ENCODE assay signal across 8 cellular contexts in genomic region chr19:35153701-35154534, GRCh38. TPM values are rescaled to one million over a fixed set of nuclear protein-coding genes. Genes with fewer than 3 reads are reported as not detected.
DNase-seq lines count a peak whose midpoint lies in the region; ATAC-seq and TF ChIP-seq lines count a peak whose summit lies in the region.

No MANE protein-coding gene starts in this region.

- no peaks in the 10 kb centered on the region for H3K27me3 ChIP-seq in Loucy (ENCODE audit: insufficient read depth, low read length, poor library complexity, severe bottlenecking)
- no peaks in the 10 kb centered on the region for H3K27me3 ChIP-seq in naive thymus-derived CD4-positive, alpha-beta T cell (ENCODE audit: control insufficient read depth in 2 of 2, insufficient read depth in 2 of 2, low read length in 2 of 2)

- no peaks in the 10 kb centered on the region for H3F3A ChIP-seq in Loucy (ENCODE audit: low read depth)

- TF ChIP-seq CTCF in GM12865 (IDR thresholded peaks at IDR 0.05; ENCODE audit: insufficient read depth, low read depth, low read length, missing control alignments) (peak; percentile 71), Loucy (conservative IDR thresholded peaks at IDR 0.05; ENCODE audit: low read length) (peak; percentile 63)

- intact Hi-C loops in naive thymus-derived CD4-positive, alpha-beta T cell (cut with micrococcal nuclease), result loop anchor here (1.0 to 2.0 kb wide), 7 partner anchors 11 to 114 kb away; partner anchors contain the start of genes FXYD7 (in 1 of the 2) and USF2 (in 1 of the 2)

- DNase-seq in GM12865 (ENCODE audit: low read depth), result peak; percentile 68
- DNase-seq in activated CD4-positive, alpha-beta T cell treated with anti-CD3 and anti-CD28 coated beads, Interleukin-2, amount 50 U/mL, for 4 hours, result peak; percentile 75
- DNase-seq in effector memory CD8-positive, alpha-beta T cell, result peak; percentile 62 to 67 (median 64)
- DNase-seq in naive thymus-derived CD4-positive, alpha-beta T cell, result peak; percentile 56 to 80 (median 71)
- DNase-seq in stimulated activated naive CD4-positive, alpha-beta T cell treated with Interleukin-2 at 50 U/mL for 16 hours (lab: John Stamatoyannopoulos, UW), result peak; percentile 70

- peak overlapping the region; percentile 98 to 99 for H3K27ac Mint-ChIP-seq in effector memory CD8-positive, alpha-beta T cell
- peak overlapping the region; percentile 96 to 99 (median 99) for H3K27ac Mint-ChIP-seq in naive thymus-derived CD4-positive, alpha-beta T cell

- CTCF ChIA-PET in naive thymus-derived CD4-positive, alpha-beta T cell (lab: Charles Lee), result interaction anchor here (0.6 to 2.8 kb wide), 16 partner anchors 8 to 883 kb away, joined by 3 to 45 read pairs (median 4); partner anchors contain the start of genes FXYD7 and LGI4

- H3K79me2 ChIP-seq in Loucy (ENCODE audit: insufficient read depth, low read length), result peaks cover 40% of the 10 kb centered on the region

- H3K4me3 Mint-ChIP-seq in effector memory CD8-positive, alpha-beta T cell, result peak overlapping the region; percentile 99 to 100
- H3K4me3 Mint-ChIP-seq in naive thymus-derived CD4-positive, alpha-beta T cell, result peak overlapping the region; percentile 98 to 100 (median 99)

- peak overlapping the region; percentile 90 for H2AFZ ChIP-seq in Loucy (ENCODE audit: low read length)

- ATAC-seq in effector memory CD8-positive, alpha-beta T cell (replicated peaks), result peak; percentile 65
- ATAC-seq in naive thymus-derived CD4-positive, alpha-beta T cell, result peak; percentile 80
- ATAC-seq in HG02642 (IDR thresholded peaks at IDR 0.05; ENCODE audit: poor library complexity, unreplicated experiment) (no peak), GM21528 (IDR thresholded peaks at IDR 0.05; ENCODE audit: low FRiP score, unreplicated experiment) (no peak)

- peaks cover 35 to 49% of the 10 kb centered on the region in 2 donors for H3K4me1 Mint-ChIP-seq in effector memory CD8-positive, alpha-beta T cell (ENCODE audit: low read depth in 2 of 2)
- H3K4me1 Mint-ChIP-seq in naive thymus-derived CD4-positive, alpha-beta T cell, result peaks cover 38 to 54% (median 49%) of the 10 kb centered on the region in 7 donors

- H3K4me2 ChIP-seq in Loucy (ENCODE audit: low read depth, low read length, poor library complexity, severe bottlenecking), result peak overlapping the region; percentile 100

- H3K4me3 ChIP-seq in GM12865 (ENCODE audit: low read depth, low read length) (peak overlapping the region; percentile 96), Loucy (ENCODE audit: low read length, poor library complexity, severe bottlenecking) (peak overlapping the region; percentile 87)
- peak overlapping the region; percentile 93 for H3K4me3 ChIP-seq in naive thymus-derived CD4-positive, alpha-beta T cell (ENCODE audit: low read length)

- peaks cover 34% of the 10 kb centered on the region for H4K20me1 ChIP-seq in Loucy (ENCODE audit: insufficient read depth, low read length, poor library complexity, severe bottlenecking)

- H3K36me3 Mint-ChIP-seq in effector memory CD8-positive, alpha-beta T cell (ENCODE audit: insufficient read depth), result peaks cover 43% of the 10 kb centered on the region
- peaks cover 4 to 27% (median 26%) of the 10 kb centered on the region in 5 donors for H3K36me3 Mint-ChIP-seq in naive thymus-derived CD4-positive, alpha-beta T cell

- POLR2A ChIA-PET in naive thymus-derived CD4-positive, alpha-beta T cell (lab: Charles Lee), result interaction anchor here (0.5 to 6.1 kb wide), 25 partner anchors 9 to 309 kb away, joined by 3 to 74 read pairs (median 5); partner anchors contain the start of gene FXYD7

- peaks cover 31% of the 10 kb centered on the region for H3K4me1 ChIP-seq in Loucy (ENCODE audit: insufficient read depth, low read length, poor library complexity, severe bottlenecking)
- H3K4me1 ChIP-seq in naive thymus-derived CD4-positive, alpha-beta T cell (ENCODE audit: control insufficient read depth in 2 of 2, insufficient read depth in 2 of 2, low read length in 2 of 2), result peaks cover 23 to 32% of the 10 kb centered on the region in 2 donors

- H3K9me3 ChIP-seq in Loucy (ENCODE audit: insufficient read depth, low read depth, low read length), result no peaks in the 10 kb centered on the region
- H3K9me3 ChIP-seq in naive thymus-derived CD4-positive, alpha-beta T cell (ENCODE audit: control insufficient read depth in 2 of 3, low read length in 3 of 3), result no peaks in the 10 kb centered on the region

- H3K27me3 Mint-ChIP-seq in effector memory CD8-positive, alpha-beta T cell, result no peaks in the 10 kb centered on the region
- peaks cover 0 to 5% (median 0%) of the 10 kb centered on the region in 5 donors for H3K27me3 Mint-ChIP-seq in naive thymus-derived CD4-positive, alpha-beta T cell

- peak overlapping the region; percentile 94 for H3K27ac ChIP-seq in naive thymus-derived CD4-positive, alpha-beta T cell (ENCODE audit: low read depth, low read length)

- H3K9ac ChIP-seq in Loucy (ENCODE audit: low read depth, low read length, poor library complexity, severe bottlenecking), result peak overlapping the region; percentile 91

- peaks cover 21% of the 10 kb centered on the region; the same call in 1 of the 2 replicates for H3K36me3 ChIP-seq in Loucy (ENCODE audit: insufficient read depth, low read length)
- H3K36me3 ChIP-seq in naive thymus-derived CD4-positive, alpha-beta T cell (ENCODE audit: control insufficient read depth in 2 of 3, insufficient read depth in 3 of 3, low read length in 3 of 3), result peaks cover 11 to 32% (median 13%) of the 10 kb centered on the region in 3 experiments

- H3K9me2 ChIP-seq in Loucy (replicated peaks; ENCODE audit: low read depth, low read length), result no peaks in the 10 kb centered on the region

- no peaks in the 10 kb centered on the region for H3K9me3 Mint-ChIP-seq in effector memory CD8-positive, alpha-beta T cell
- peaks cover 0 to 1% (median 0%) of the 10 kb centered on the region in 11 donors for H3K9me3 Mint-ChIP-seq in naive thymus-derived CD4-positive, alpha-beta T cell

RNA-seq across cellular contexts. Expression of gene FXYD5, which starts 0.6 kb away (rescaled TPM):
- 100 to 1,000 TPM; 362 to 458 (median 387) TPM for total RNA-seq in naive thymus-derived CD4-positive, alpha-beta T cell
- polyA plus RNA-seq in naive thymus-derived CD4-positive, alpha-beta T cell, result 100 to 1,000 TPM; 464 to 575 TPM

RNA-seq across cellular contexts. Expression of gene FXYD7, which starts 10.9 kb away (rescaled TPM):
- total RNA-seq in naive thymus-derived CD4-positive, alpha-beta T cell, result 10 to 100 TPM in 1 of 5 experiments, 1 to 10 TPM in 4; 1.8 to 13.2 (median 3.5) TPM
- polyA plus RNA-seq in naive thymus-derived CD4-positive, alpha-beta T cell, result 1 to 10 TPM; 2.1 to 2.6 TPM

RNA-seq across cellular contexts. Expression of gene FXYD1, which starts 15.3 kb away (rescaled TPM):
- total RNA-seq in naive thymus-derived CD4-positive, alpha-beta T cell, result 1 to 10 TPM in 1 of 5 experiments, under 1 TPM in 2, not detected in 2; 0.46 to 1.2 (median 0.78) TPM
- polyA plus RNA-seq in naive thymus-derived CD4-positive, alpha-beta T cell, result under 1 TPM in 1 of 2 donors, not detected in 1; 0.91 TPM

RNA-seq across cellular contexts. Expression of gene LGI4, which starts 19.1 kb away (rescaled TPM):
- 1 to 10 TPM in 1 of 5 experiments, under 1 TPM in 4; 0.19 to 1.6 (median 0.51) TPM for total RNA-seq in naive thymus-derived CD4-positive, alpha-beta T cell
- not detected for polyA plus RNA-seq in naive thymus-derived CD4-positive, alpha-beta T cell

RNA-seq across cellular contexts. Expression of gene FXYD3, which starts 38.3 kb away (rescaled TPM):
- not detected for total RNA-seq in naive thymus-derived CD4-positive, alpha-beta T cell
- polyA plus RNA-seq in naive thymus-derived CD4-positive, alpha-beta T cell, result not detected

Comparison
In these comparisons a context has a peak if more than half of its experiments do, and no peak if none do; other contexts are left out.
1. ATAC-seq: peak in effector memory CD8-positive, alpha-beta T cell (single experiment) and naive thymus-derived CD4-positive, alpha-beta T cell (single experiment); none in HG02642 (single experiment) and GM21528 (single experiment).
2. Peak in every context shown above with its lines, with median percentiles within 50 percentile points of each other: DNase-seq and H3K4me3 ChIP-seq.